Comparison of ENCODE assay signal across 9 cellular contexts in genomic region chr7:1502845-1503244, GRCh38. TPM values are rescaled to one million over a fixed set of nuclear protein-coding genes. Genes with fewer than 3 reads are reported as not detected.
DNase-seq lines count a peak whose midpoint lies in the region; ATAC-seq and TF ChIP-seq lines count a peak whose summit lies in the region.
"Had no signal": no experiment of that assay in that cellular context is flagged by ENCODE, and none has a peak within 500 bp of the region (broad histone marks: within the 10 kb centered on the region; RNA-seq: fewer than 3 reads in every experiment).

No MANE protein-coding gene starts in this region.

- DNase-seq in HCT116 (ENCODE audit: low read depth, low spot score), result no peak
- DNase-seq in glutamatergic neuron, result no peak
- DNase-seq in posterior vena cava (ENCODE audit: low spot score), result no peak
- no peak for DNase-seq in NK-92 (lab: John Stamatoyannopoulos, UW; ENCODE audit: unreplicated experiment)
- DNase-seq: NCI-H2171 treated with DMSO at 0.1 percent for 48 hours had no signal

- H3K4me1 ChIP-seq in HCT116 (ENCODE audit: control insufficient read depth in 1 of 2, insufficient read depth in 2 of 2, low read length in 2 of 2), result peaks cover 31 to 39% of the 10 kb centered on the region in 2 experiments
- H3K4me1 ChIP-seq in skeletal muscle tissue (ENCODE audit: control insufficient read depth in 3 of 3, insufficient read depth in 3 of 3, low read length in 3 of 3), result peaks cover 22 to 35% (median 24%) of the 10 kb centered on the region in 3 donors

- H3K79me2 ChIP-seq in HCT116 (ENCODE audit: insufficient read depth, low read length), result peaks cover 38% of the 10 kb centered on the region

- H3K4me3 ChIP-seq in HCT116 (replicated peaks in 1 of 2; ENCODE audit: low read depth in 1 of 2, low read length in 2 of 2) (peak overlapping the region; percentile 65 to 97), WI38 (ENCODE audit: low read depth, low read length) (peak overlapping the region; percentile 95), skeletal muscle tissue (ENCODE audit: low read length in 3 of 3) (peak overlapping the region; percentile 89 to 93 (median 92))

- intact Hi-C loops in HCT116 (cut with micrococcal nuclease) (no loop called here), posterior vena cava (cut with DNase I) (no loop called here)

- peaks cover 4% of the 10 kb centered on the region for H3K27me3 Mint-ChIP-seq in glutamatergic neuron (ENCODE audit: unreplicated experiment)

- no peak for TF ChIP-seq CTCF in HCT116 (IDR thresholded peaks at IDR 0.05 in 2 of 3, conservative IDR thresholded peaks at IDR 0.05 in 1 of 3; ENCODE audit: borderline replicate concordance in 1 of 3, insufficient read depth in 1 of 3, low read depth in 2 of 3, low read length in 2 of 3)
- no peak for TF ChIP-seq CTCF in WI38 (IDR thresholded peaks at IDR 0.05; ENCODE audit: low read depth, low read length)
- TF ChIP-seq CTCF in glutamatergic neuron (IDR thresholded peaks at IDR 0.05; ENCODE audit: partially characterized antibody, unreplicated experiment), result no peak

- RAD21 ChIA-PET in HCT116 (lab: Charles Lee; ENCODE audit: low non-redundant PET in 1 of 2, low total read pairs in 2 of 2, uncharacterized antibody in 2 of 2, unreplicated experiment in 2 of 2), result no interaction called here

- POLR2A ChIA-PET in HCT116 (lab: Charles Lee), result no interaction called here

- TF ChIP-seq POLR2A in HCT116 (IDR thresholded peaks at IDR 0.05; ENCODE audit: borderline replicate concordance, extremely low read depth, insufficient read depth, insufficient read length), result no peak

- H3K4me1 Mint-ChIP-seq in glutamatergic neuron (ENCODE audit: low read depth, unreplicated experiment), result peaks cover 16% of the 10 kb centered on the region

- no peak overlapping the region for H2AFZ ChIP-seq in HCT116 (ENCODE audit: low read depth, low read length, poor library complexity, severe bottlenecking)

- no peaks in the 10 kb centered on the region for H3K36me3 Mint-ChIP-seq in glutamatergic neuron (ENCODE audit: unreplicated experiment)

- peak overlapping the region; percentile 91 for H3K4me3 Mint-ChIP-seq in glutamatergic neuron (ENCODE audit: unreplicated experiment)

- H3K27me3 ChIP-seq in HCT116 (ENCODE audit: insufficient read depth, low read length) (no peaks in the 10 kb centered on the region), skeletal muscle tissue (ENCODE audit: control insufficient read depth in 3 of 3, insufficient read depth in 3 of 3, low read length in 3 of 3) (no peaks in the 10 kb centered on the region)
- H3K27me3 ChIP-seq: ovary had no signal

- H3K9me3 Mint-ChIP-seq in glutamatergic neuron (ENCODE audit: unreplicated experiment), result peaks cover 12% of the 10 kb centered on the region

- no peak for ATAC-seq in HCT116
- ATAC-seq in HG03565 (IDR thresholded peaks at IDR 0.05; ENCODE audit: unreplicated experiment), result no peak

- H3K9ac ChIP-seq in HCT116 (ENCODE audit: low read length), result peak overlapping the region; percentile 80
- peak overlapping the region in 2 of 3 donors; percentile 43 to 91 for H3K9ac ChIP-seq in skeletal muscle tissue (ENCODE audit: low read depth in 1 of 3, low read length in 3 of 3)

- H3K27ac Mint-ChIP-seq in glutamatergic neuron (ENCODE audit: unreplicated experiment), result no peak overlapping the region

- peak overlapping the region; percentile 90 for H3K4me2 ChIP-seq in HCT116 (ENCODE audit: low read length)

- H3K36me3 ChIP-seq in HCT116 (ENCODE audit: control insufficient read depth in 1 of 2, insufficient read depth in 2 of 2, low read length in 2 of 2) (peaks cover 22 to 26% of the 10 kb centered on the region in 2 experiments; a peak in 3 of 4 replicates), skeletal muscle tissue (ENCODE audit: control insufficient read depth in 3 of 3, insufficient read depth in 3 of 3, low read length in 3 of 3) (peaks cover 35 to 40% (median 39%) of the 10 kb centered on the region in 3 donors)
- H3K36me3 ChIP-seq: ovary had no signal

- no peak for TF ChIP-seq RAD21 in HCT116 (IDR thresholded peaks at IDR 0.05; ENCODE audit: low read depth)

- no peaks in the 10 kb centered on the region for H4K20me1 ChIP-seq in HCT116 (ENCODE audit: insufficient read depth)

- no peaks in the 10 kb centered on the region for H3K9me3 ChIP-seq in HCT116 (ENCODE audit: control insufficient read depth in 1 of 2, insufficient read depth in 1 of 2, low read depth in 1 of 2, low read length in 2 of 2)
- H3K9me3 ChIP-seq in skeletal muscle tissue (ENCODE audit: control insufficient read depth in 3 of 3, low read length in 3 of 3), result no peaks in the 10 kb centered on the region
- H3K9me3 ChIP-seq: ovary had no signal

- H3K27ac ChIP-seq in HCT116 (ENCODE audit: low read depth, low read length) (peak overlapping the region; percentile 79; the same call in 1 of the 2 replicates), skeletal muscle tissue (ENCODE audit: low read depth, low read length) (no peak overlapping the region)
- H3K27ac ChIP-seq: ovary had no signal

- CTCF ChIA-PET in HCT116 (lab: Charles Lee), result no interaction called here

- H3K9me2 ChIP-seq in HCT116 (ENCODE audit: insufficient read depth), result no peaks in the 10 kb centered on the region

- BruUV-seq in HCT116 (replicated peaks; lab: Mats Ljungman, UMichigan), result no TSS peak

TF ChIP-seq in HCT116, 20 proteins besides CTCF, POLR2A, EP300 and RAD21 (continues in another document):
- TF ChIP-seq ZFX (IDR thresholded peaks at IDR 0.05) (no peak), TCF7L2 (IDR thresholded peaks at IDR 0.05; ENCODE audit: borderline replicate concordance, extremely low read depth, insufficient read depth, insufficient read length) (no peak), JUND (IDR thresholded peaks at IDR 0.05) (no peak), ZNF274 (IDR thresholded peaks at IDR 0.05; ENCODE audit: low read depth, low read length) (no peak), FOSL1 (IDR thresholded peaks at IDR 0.05; ENCODE audit: low read depth) (no peak), ELF1 (IDR thresholded peaks at IDR 0.05; ENCODE audit: borderline replicate concordance, low read depth) (no peak), POLR2AphosphoS5 (IDR thresholded peaks at IDR 0.05; ENCODE audit: low read depth, low read length) (no peak), SP1 (IDR thresholded peaks at IDR 0.05; ENCODE audit: low read depth) (no peak), EGR1 (IDR thresholded peaks at IDR 0.05; ENCODE audit: low read depth) (no peak), CBX3 (IDR thresholded peaks at IDR 0.05; ENCODE audit: low read depth) (no peak), SIN3A (IDR thresholded peaks at IDR 0.05; ENCODE audit: low read depth) (no peak), SRF (IDR thresholded peaks at IDR 0.05; ENCODE audit: low read depth) (no peak), CEBPB (IDR thresholded peaks at IDR 0.05; ENCODE audit: low read depth) (no peak), EZH2phosphoT487 (IDR thresholded peaks at IDR 0.05; ENCODE audit: borderline replicate concordance) (no peak), REST (IDR thresholded peaks at IDR 0.05; ENCODE audit: low read depth) (no peak), YY1 (IDR thresholded peaks at IDR 0.05; ENCODE audit: extremely low read depth, insufficient replicate concordance, low read depth, low read length) (no peak)
- TF ChIP-seq, protein P1, sequence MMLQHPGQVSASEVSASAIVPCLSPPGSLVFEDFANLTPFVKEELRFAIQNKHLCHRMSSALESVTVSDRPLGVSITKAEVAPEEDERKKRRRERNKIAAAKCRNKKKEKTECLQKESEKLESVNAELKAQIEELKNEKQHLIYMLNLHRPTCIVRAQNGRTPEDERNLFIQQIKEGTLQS (IDR thresholded peaks at IDR 0.05), result no peak

RNA-seq across cellular contexts. Expression of gene INTS1, which starts 1.3 kb away (rescaled TPM):
- total RNA-seq in HCT116 (2021; ENCODE audit: unreplicated experiment) (167 TPM), glutamatergic neuron (ENCODE audit: unreplicated experiment) (108 TPM), skeletal muscle tissue (16.7 TPM), posterior vena cava (10 to 100 TPM; 50.3 to 55.1 TPM)
- 100 TPM in 2 replicates for polyA plus RNA-seq in HCT116 (2012)

RNA-seq across cellular contexts. Expression of gene MAFK, which starts 27.7 kb away (rescaled TPM):
- 56.3 TPM for total RNA-seq in HCT116 (2021; ENCODE audit: unreplicated experiment)
- polyA plus RNA-seq in HCT116 (2012), result 35.3 and 61.9 TPM in 2 replicates
- total RNA-seq in glutamatergic neuron (ENCODE audit: unreplicated experiment), result 10.5 TPM
- total RNA-seq in skeletal muscle tissue, result 6.8 TPM
- 100 to 1,000 TPM in 1 of 2 donors, 10 to 100 TPM in 1; 49.4 to 138 TPM for total RNA-seq in posterior vena cava

RNA-seq across cellular contexts. Expression of gene MICALL2, which starts 43.6 kb away (rescaled TPM):
- total RNA-seq in HCT116 (2021; ENCODE audit: unreplicated experiment), result 60.7 TPM
- polyA plus RNA-seq in HCT116 (2012), result 37.9 and 38.6 TPM in 2 replicates
- 28.0 TPM for total RNA-seq in glutamatergic neuron (ENCODE audit: unreplicated experiment)
- total RNA-seq in skeletal muscle tissue, result 3.1 TPM
- 10 to 100 TPM; 33.3 to 38.5 TPM for total RNA-seq in posterior vena cava

RNA-seq across cellular contexts. Expression of gene TMEM184A, which starts 53.2 kb away (rescaled TPM):
- total RNA-seq in HCT116 (2021; ENCODE audit: unreplicated experiment) (34.8 TPM), glutamatergic neuron (ENCODE audit: unreplicated experiment) (20.7 TPM), skeletal muscle tissue (not detected), posterior vena cava (not detected)
- polyA plus RNA-seq in HCT116 (2012), result 21.4 and 21.7 TPM in 2 replicates
